Comparison of ENCODE assay signal across 8 cellular contexts in the genomic region with DNA sequence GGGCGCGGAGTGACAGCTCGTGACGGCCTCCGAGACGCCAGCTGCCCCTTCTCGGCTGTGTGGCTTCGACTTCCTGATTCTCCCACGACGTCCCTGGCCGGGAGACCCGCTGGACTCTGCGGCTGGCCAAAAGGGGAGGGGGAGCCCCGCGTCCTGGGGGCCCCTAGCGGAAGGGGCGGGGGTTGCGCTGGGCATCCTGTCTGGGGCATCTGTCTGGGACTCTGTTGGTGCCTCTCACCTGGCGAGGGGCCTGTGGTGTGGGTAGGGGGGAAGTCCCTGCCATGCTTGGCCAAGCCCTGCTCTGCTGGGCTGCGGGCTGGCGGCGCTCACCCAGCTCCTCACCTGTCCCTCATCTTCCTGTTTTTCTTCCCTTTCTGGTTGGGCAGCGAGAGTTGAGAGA.
DNase-seq lines count a peak whose midpoint lies in the region; ATAC-seq and TF ChIP-seq lines count a peak whose summit lies in the region.
"Not testable (repeated sequence)": the region's sequence is repeated elsewhere in the genome, so short reads cannot be mapped to it uniquely, and the experiment has no call there.

No MANE protein-coding gene starts in this region.

- not testable (repeated sequence) for H3K9ac ChIP-seq in rectal smooth muscle tissue (ENCODE audit: low read length)

- H3K4me3 ChIP-seq in astrocyte of the spinal cord (ENCODE audit: low read depth, low read length): not testable (repeated sequence)
- H3K4me3 ChIP-seq in gastroesophageal sphincter (peak overlapping the region; percentile 55 to 73), rectal smooth muscle tissue (ENCODE audit: low read length) (peak overlapping the region; percentile 68), thymus (ENCODE audit: low read length) (peak overlapping the region; percentile 46)

- H3K27ac ChIP-seq in gastroesophageal sphincter: peak overlapping the region in 1 of 4 donors; percentile 63
- H3K27ac ChIP-seq in rectal smooth muscle tissue (ENCODE audit: low read depth, low read length); thymus (ENCODE audit: low read depth): not testable (repeated sequence)

- POLR2A ChIA-PET in activated CD8-positive, alpha-beta T cell treated with anti-CD3 and anti-CD28 coated beads, Interleukin-2, amount 10 ng/mL, durations not matched to agents 7 days and 5 days (lab: Charles Lee): not testable (repeated sequence)

- peaks cover 21% of the 10 kb centered on the region for H3K27me3 ChIP-seq in gastroesophageal sphincter
- not testable (repeated sequence) for H3K27me3 ChIP-seq in rectal smooth muscle tissue (ENCODE audit: control insufficient read depth, insufficient read depth, low read length); thymus (ENCODE audit: control insufficient read depth, insufficient read depth)

- not testable (repeated sequence) for TF ChIP-seq EP300 in gastroesophageal sphincter (IDR thresholded peaks at IDR 0.05)

- not testable (repeated sequence) for BruUV-seq in Calu3 (replicated peaks; lab: Mats Ljungman, UMichigan)

- peaks cover 14% of the 10 kb centered on the region for H3K36me3 Mint-ChIP-seq in Calu3 (ENCODE audit: insufficient read depth, unreplicated experiment)
- not testable (repeated sequence) for H3K36me3 Mint-ChIP-seq in activated CD8-positive, alpha-beta T cell treated with anti-CD3 and anti-CD28 coated beads, Interleukin-2, amount 10 ng/mL, durations not matched to agents 7 days and 5 days (ENCODE audit: low read depth); memory B cell

- H3K4me1 Mint-ChIP-seq in Calu3 (ENCODE audit: low read depth, unreplicated experiment): peaks cover 10% of the 10 kb centered on the region
- H3K4me1 Mint-ChIP-seq in activated CD8-positive, alpha-beta T cell treated with anti-CD3 and anti-CD28 coated beads, Interleukin-2, amount 10 ng/mL, durations not matched to agents 7 days and 5 days (ENCODE audit: low read depth); memory B cell: not testable (repeated sequence)

- not testable (repeated sequence) for TF ChIP-seq POLR2A in gastroesophageal sphincter (IDR thresholded peaks at IDR 0.05)

- H3K4me3 Mint-ChIP-seq in Calu3 (ENCODE audit: low read depth, unreplicated experiment) (peak overlapping the region; percentile 84), memory B cell (peak overlapping the region; percentile 86)
- peak overlapping the region; percentile 38 for H3K4me3 Mint-ChIP-seq in activated CD8-positive, alpha-beta T cell treated with anti-CD3 and anti-CD28 coated beads, Interleukin-2, amount 10 ng/mL, durations not matched to agents 7 days and 5 days

- not testable (repeated sequence) for ATAC-seq in activated CD8-positive, alpha-beta T cell treated with anti-CD3 and anti-CD28 coated beads, Interleukin-2, amount 10 ng/mL, durations not matched to agents 7 days and 5 days; gastroesophageal sphincter
- ATAC-seq in memory B cell (ENCODE audit: low read depth): peak; percentile 68

- CTCF ChIA-PET in Calu3 (lab: Charles Lee): interaction anchor here (0.8 to 1.0 kb wide), 3 partner anchors 149 to 168 kb away, joined by 3 to 6 read pairs (median 3); no protein-coding TSS in a partner anchor
- CTCF ChIA-PET in activated CD8-positive, alpha-beta T cell treated with anti-CD3 and anti-CD28 coated beads, Interleukin-2, amount 10 ng/mL, durations not matched to agents 7 days and 5 days (lab: Charles Lee): not testable (repeated sequence)

- H3K4me1 ChIP-seq in gastroesophageal sphincter; rectal smooth muscle tissue (ENCODE audit: control insufficient read depth, insufficient read depth, low read length); thymus (ENCODE audit: control insufficient read depth, insufficient read depth, low read length): not testable (repeated sequence)

- H3K36me3 ChIP-seq in gastroesophageal sphincter; rectal smooth muscle tissue (ENCODE audit: control insufficient read depth, insufficient read depth, low read length); thymus (ENCODE audit: control insufficient read depth, insufficient read depth): not testable (repeated sequence)

- peaks cover 70% of the 10 kb centered on the region for H3K27me3 Mint-ChIP-seq in Calu3 (ENCODE audit: unreplicated experiment)
- H3K27me3 Mint-ChIP-seq in activated CD8-positive, alpha-beta T cell treated with anti-CD3 and anti-CD28 coated beads, Interleukin-2, amount 10 ng/mL, durations not matched to agents 7 days and 5 days (ENCODE audit: low read depth): peaks cover 36% of the 10 kb centered on the region
- H3K27me3 Mint-ChIP-seq in memory B cell: peaks cover 16% of the 10 kb centered on the region

- not testable (repeated sequence) for TF ChIP-seq CTCF in Calu3 (IDR thresholded peaks at IDR 0.05; ENCODE audit: unreplicated experiment); gastroesophageal sphincter (IDR thresholded peaks at IDR 0.05)
- peak; percentile 20 for TF ChIP-seq CTCF in astrocyte of the spinal cord (IDR thresholded peaks at IDR 0.05; ENCODE audit: low read depth, low read length)

- not testable (repeated sequence) for H3K9me3 ChIP-seq in gastroesophageal sphincter; thymus (ENCODE audit: control insufficient read depth)

- WGBS in gastroesophageal sphincter (ENCODE audit: low coverage in 1 of 2), 2 donors: 49% methylated on average over 4 of the region's 23 CpGs; no CpG with 5 or more reads in 1 of the 2 donors
- 2% methylated on average over 23 of the region's 23 CpGs for WGBS in thymus

- intact Hi-C loops in Calu3 (cut with micrococcal nuclease; ENCODE audit: unreplicated experiment): loop anchor here (5.0 kb wide), 1 partner anchor 150 kb away; no protein-coding TSS in a partner anchor

- in situ Hi-C loops in astrocyte of the spinal cord (cut with HindIII; ENCODE audit: low sequenced_read_pairs): not testable (repeated sequence)

- peak; percentile 55 for DNase-seq in Calu3
- DNase-seq in NCI-H748 (lab: John Stamatoyannopoulos, UW; ENCODE audit: unreplicated experiment): peak; percentile 7
- not testable (repeated sequence) for DNase-seq in activated CD8-positive, alpha-beta T cell treated with anti-CD3 and anti-CD28 coated beads, Interleukin-2, amount 10 ng/mL, durations not matched to agents 7 days and 5 days; astrocyte of the spinal cord (ENCODE audit: low read depth, low spot score)
- peak; percentile 25 to 47 for DNase-seq in memory B cell (ENCODE audit: low spot score in 2 of 2)

- not testable (repeated sequence) for H3K27ac Mint-ChIP-seq in Calu3 (ENCODE audit: unreplicated experiment); activated CD8-positive, alpha-beta T cell treated with anti-CD3 and anti-CD28 coated beads, Interleukin-2, amount 10 ng/mL, durations not matched to agents 7 days and 5 days
- peak overlapping the region; percentile 78 for H3K27ac Mint-ChIP-seq in memory B cell

- not testable (repeated sequence) for H3K9me3 Mint-ChIP-seq in Calu3 (ENCODE audit: low read depth, unreplicated experiment); activated CD8-positive, alpha-beta T cell treated with anti-CD3 and anti-CD28 coated beads, Interleukin-2, amount 10 ng/mL, durations not matched to agents 7 days and 5 days (ENCODE audit: insufficient read depth); memory B cell
